Comparison of ENCODE assay signal across 24 cellular contexts in the genomic region with DNA sequence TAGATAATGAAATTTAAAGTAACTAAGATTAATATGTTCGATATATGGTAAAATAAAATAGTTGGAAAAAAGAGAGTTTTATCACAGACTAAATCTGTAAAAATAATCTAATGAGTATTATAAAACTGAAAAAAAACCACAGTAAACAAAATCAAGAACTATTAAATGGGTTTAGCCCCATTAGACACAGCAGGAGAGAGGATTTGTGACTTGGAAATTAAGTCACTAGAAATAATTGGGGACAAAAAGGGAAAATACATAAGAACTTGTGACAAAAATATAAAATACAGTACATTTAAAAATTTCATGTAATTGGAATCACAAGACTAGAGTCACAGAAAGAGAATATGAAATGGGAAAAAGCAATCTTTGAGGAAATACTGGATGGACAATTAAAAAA.
"Had no signal": no experiment of that assay in that cellular context is flagged by ENCODE, and none has a peak within 500 bp of the region (broad histone marks: within the 10 kb centered on the region; RNA-seq: fewer than 3 reads in every experiment).

No MANE protein-coding gene starts in this region.

- DNase-seq: colonic mucosa; cortex of kidney; dermis blood vessel endothelial cell; dorsolateral prefrontal cortex; effector CD4-positive, alpha-beta T cell; effector CD8-positive, alpha-beta T cell; effector memory CD4-positive, alpha-beta T cell; effector memory CD8-positive, alpha-beta T cell; endodermal cell; erythroblast; esophagus squamous epithelium; foreskin fibroblast; foreskin keratinocyte; foreskin melanocyte; gastrocnemius medialis; glutamatergic neuron; head of caudate nucleus; heart left ventricle; heart right ventricle had no signal

- H3K36me3 ChIP-seq: colonic mucosa, esophagus muscularis mucosa, esophagus squamous epithelium, gastrocnemius medialis, gastroesophageal sphincter, heart left ventricle, heart right ventricle had no signal

- H3K4me3 ChIP-seq: colonic mucosa, coronary artery, dorsolateral prefrontal cortex, esophagus muscularis mucosa, esophagus squamous epithelium, gastrocnemius medialis, gastroesophageal sphincter, heart left ventricle, heart right ventricle had no signal

- ATAC-seq: effector memory CD8-positive, alpha-beta T cell; esophagus mucosa; foreskin keratinocyte; gastrocnemius medialis; gastroesophageal sphincter; heart left ventricle; heart right ventricle had no signal

- H3K27me3 ChIP-seq: colonic mucosa, dorsolateral prefrontal cortex, esophagus muscularis mucosa, esophagus squamous epithelium, foreskin keratinocyte, gastrocnemius medialis, gastroesophageal sphincter, heart left ventricle, heart right ventricle had no signal

- H3K27ac ChIP-seq: colonic mucosa, coronary artery, dorsolateral prefrontal cortex, epithelial cell of prostate, esophagus muscularis mucosa, esophagus squamous epithelium, foreskin keratinocyte, gastrocnemius medialis, gastroesophageal sphincter, heart left ventricle, heart right ventricle had no signal

- H3K4me1 ChIP-seq: colonic mucosa, esophagus muscularis mucosa, esophagus squamous epithelium, foreskin keratinocyte, gastrocnemius medialis, gastroesophageal sphincter, heart left ventricle, heart right ventricle had no signal

- H3K9me3 ChIP-seq: colonic mucosa, esophagus squamous epithelium, gastrocnemius medialis had no signal
